9 cellular contexts compared by ENCODE assay signal in the genomic region with DNA sequence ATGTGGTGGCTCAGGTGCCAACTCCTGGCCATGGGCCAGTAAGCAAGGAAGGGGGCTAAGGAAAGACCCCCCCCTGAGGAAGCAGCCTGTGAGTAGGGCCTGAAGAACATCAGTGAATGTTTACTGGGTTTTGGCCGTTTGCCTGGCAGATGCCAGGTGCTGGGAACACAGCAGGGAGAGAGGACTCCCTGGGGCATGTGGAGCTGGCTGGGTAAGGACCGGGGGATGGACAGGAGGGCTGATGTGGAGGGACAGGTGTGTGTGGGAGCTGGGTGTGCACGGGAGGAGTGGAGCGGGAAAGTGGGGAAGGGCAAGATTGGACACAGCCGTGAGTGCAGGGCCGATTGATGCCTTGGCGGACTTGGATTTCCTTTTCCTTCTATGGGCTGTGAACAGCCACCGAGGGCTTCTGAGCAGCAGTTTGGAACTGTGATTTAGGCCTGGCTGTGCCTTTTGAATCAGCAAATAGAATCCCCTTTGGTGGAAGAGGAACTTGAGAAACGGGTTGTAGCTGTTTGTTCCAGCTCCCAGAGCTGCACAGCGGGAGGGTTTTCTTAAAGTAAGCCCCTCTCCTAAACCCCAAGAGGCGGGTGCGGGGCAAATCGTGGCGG. TPM values are rescaled to one million over a fixed set of nuclear protein-coding genes. Genes with fewer than 3 reads are reported as not detected.
A peak's percentile ranks its signal among the peaks of the same experiment; 100 is the strongest.
DNase-seq lines count a peak whose midpoint lies in the region; ATAC-seq and TF ChIP-seq lines count a peak whose summit lies in the region.
"Had no signal": no experiment of that assay in that cellular context is flagged by ENCODE, and none has a peak within 500 bp of the region (broad histone marks: within the 10 kb centered on the region; RNA-seq: fewer than 3 reads in every experiment).

No MANE protein-coding gene starts in this region.

- H2BK12ac ChIP-seq in mesenchymal stem cell (ENCODE audit: low read length in 2 of 2): no peak overlapping the region

- no peak overlapping the region for H2BK120ac ChIP-seq in mesenchymal stem cell (ENCODE audit: low read depth, low read length)

- H3K4me3 ChIP-seq in Peyer's patch: peak overlapping the region in 1 of 4 donors; percentile 15
- no peak overlapping the region for H3K4me3 ChIP-seq in aorta (ENCODE audit: low read length in 2 of 2)
- H3K4me3 ChIP-seq in mesenchymal stem cell (ENCODE audit: insufficient read depth in 1 of 2, low read depth in 1 of 2, low read length in 2 of 2): no peak overlapping the region

- peak overlapping the region in 1 of 2 experiments; percentile 71 for H3K14ac ChIP-seq in mesenchymal stem cell (ENCODE audit: low read length in 2 of 2)

- 61 to 67% methylated on average over 14 of the region's 14 CpGs for WGBS in aorta, 2 donors
- 65% methylated on average over 14 of the region's 14 CpGs for WGBS in mesenchymal stem cell

- no peak overlapping the region for H3K23ac ChIP-seq in mesenchymal stem cell (ENCODE audit: low read length in 2 of 2)

- TF ChIP-seq CTCF in Peyer's patch (IDR thresholded peaks at IDR 0.05): no peak

- H3K27ac ChIP-seq in Peyer's patch (peak overlapping the region in 3 of 4 donors; percentile 46 to 75 (median 68)), aorta (ENCODE audit: low read depth in 1 of 2, low read length in 2 of 2) (no peak overlapping the region), mesenchymal stem cell (ENCODE audit: low read length, poor library complexity, severe bottlenecking) (no peak overlapping the region)
- H3K27ac ChIP-seq: parathyroid adenoma had no signal

- peak; percentile 40 for DNase-seq in activated CD8-positive, alpha-beta memory T cell treated with anti-CD3 and anti-CD28 coated beads, Interleukin-2, amount 50 U/mL, for 48 hours
- no peak for DNase-seq in activated CD8-positive, alpha-beta memory T cell treated with anti-CD3 and anti-CD28 coated beads, Interleukin-2, amount 50 U/mL, for 4 hours
- DNase-seq in Peyer's patch (peak in 1 of 3 donors; percentile 48), left kidney (ENCODE audit: low read depth, low spot score) (peak; percentile 15), aorta (no peak), mesenchymal stem cell (no peak), NCI-H345 treated with DMSO at 0.1 percent for 48 hours (lab: John Stamatoyannopoulos, UW; ENCODE audit: unreplicated experiment) (no peak)
- DNase-seq in activated CD4-positive, alpha-beta T cell treated with anti-CD3 and anti-CD28 coated beads for 1 hour: no peak

- H3K27me3 ChIP-seq in Peyer's patch: peaks cover 0 to 13% of the 10 kb centered on the region in 2 donors
- peaks cover 0 to 3% of the 10 kb centered on the region in 2 donors for H3K27me3 ChIP-seq in aorta (ENCODE audit: control insufficient read depth in 1 of 2, insufficient read depth in 2 of 2, low read length in 1 of 2)
- H3K27me3 ChIP-seq in mesenchymal stem cell (ENCODE audit: control insufficient read depth in 1 of 2, insufficient read depth in 1 of 2, low read length in 2 of 2): peaks cover 57 to 72% of the 10 kb centered on the region in 2 experiments

- H3K4me1 ChIP-seq in Peyer's patch (peaks cover 0 to 17% (median 0%) of the 10 kb centered on the region in 4 donors), aorta (ENCODE audit: control insufficient read depth in 1 of 2, insufficient read depth in 2 of 2, low read length in 2 of 2) (no peaks in the 10 kb centered on the region), mesenchymal stem cell (ENCODE audit: control insufficient read depth, insufficient read depth, low read depth, low read length) (peaks cover 25% of the 10 kb centered on the region)
- H3K4me1 ChIP-seq: parathyroid adenoma had no signal

- intact Hi-C loops in aorta (cut with DNase I): no loop called here

- no peaks in the 10 kb centered on the region for H3K79me1 ChIP-seq in mesenchymal stem cell (replicated peaks; ENCODE audit: low read length, poor library complexity, severe bottlenecking)

- no peak for TF ChIP-seq POLR2A in Peyer's patch (IDR thresholded peaks at IDR 0.05)

- no peak overlapping the region for H4K8ac ChIP-seq in mesenchymal stem cell (ENCODE audit: low read length)

- H3K36me3 ChIP-seq in Peyer's patch: no peaks in the 10 kb centered on the region
- H3K36me3 ChIP-seq in aorta (ENCODE audit: control insufficient read depth in 1 of 2, insufficient read depth in 2 of 2, low read length in 1 of 2): no peaks in the 10 kb centered on the region
- no peaks in the 10 kb centered on the region for H3K36me3 ChIP-seq in mesenchymal stem cell (ENCODE audit: control insufficient read depth in 1 of 2, insufficient read depth in 2 of 2, low read depth in 1 of 2, low read length in 2 of 2)

- peak; percentile 26 for ATAC-seq in aorta (ENCODE audit: low FRiP score)

- H3K9ac ChIP-seq in mesenchymal stem cell (ENCODE audit: low read length): no peak overlapping the region
- H3K9ac ChIP-seq: parathyroid adenoma had no signal

- H4K91ac ChIP-seq in mesenchymal stem cell (ENCODE audit: low read length): no peak overlapping the region

- H3K9me3 ChIP-seq in Peyer's patch: no peaks in the 10 kb centered on the region
- H3K9me3 ChIP-seq in aorta (ENCODE audit: control insufficient read depth, low read length): no peaks in the 10 kb centered on the region
- H3K9me3 ChIP-seq in mesenchymal stem cell (ENCODE audit: control insufficient read depth, low read length): no peaks in the 10 kb centered on the region

- H2AK5ac ChIP-seq in mesenchymal stem cell (ENCODE audit: low read length, severe bottlenecking): no peak overlapping the region

- no peak overlapping the region for H2BK15ac ChIP-seq in mesenchymal stem cell (ENCODE audit: low read depth, poor library complexity, severe bottlenecking)

- no peak overlapping the region for H3K4ac ChIP-seq in mesenchymal stem cell (ENCODE audit: low read depth in 1 of 2, low read length in 2 of 2)

- H3K18ac ChIP-seq in mesenchymal stem cell (ENCODE audit: low read depth in 1 of 2, low read length in 2 of 2): no peak overlapping the region

- H2BK5ac ChIP-seq in mesenchymal stem cell (ENCODE audit: low read depth, low read length, poor library complexity, severe bottlenecking): no peak overlapping the region

- H2AFZ ChIP-seq in mesenchymal stem cell (ENCODE audit: low read depth, low read length): no peak overlapping the region
- H2AFZ ChIP-seq: parathyroid adenoma had no signal

- H3K4me2 ChIP-seq in mesenchymal stem cell (ENCODE audit: low read length, poor library complexity, severe bottlenecking): no peak overlapping the region

RNA-seq across cellular contexts. Expression of a gene that starts 3.1 kb away (rescaled TPM):
- total RNA-seq in Peyer's patch (10 to 100 TPM; 24.8 to 61.7 (median 36.1) TPM), aorta (10 to 100 TPM in 1 of 2 donors, 1 to 10 TPM in 1; 7.8 to 14.8 TPM)
- polyA plus RNA-seq in aorta: 1 to 10 TPM in 1 of 2 donors, under 1 TPM in 1; 0.25 to 1.4 TPM
- 0.06 TPM for polyA plus RNA-seq in mesenchymal stem cell (2013, experiment 1 of 2)
- polyA plus RNA-seq in mesenchymal stem cell (2013, experiment 2 of 2): 0.10 TPM

Comparison
In these comparisons a context has a peak if more than half of its experiments do, and no peak if none do; other contexts are left out.
1. DNase-seq: peak in activated CD8-positive, alpha-beta memory T cell treated with anti-CD3 and anti-CD28 coated beads, Interleukin-2, amount 50 U/mL, for 48 hours (single experiment) and left kidney (single experiment); none in activated CD8-positive, alpha-beta memory T cell treated with anti-CD3 and anti-CD28 coated beads, Interleukin-2, amount 50 U/mL, for 4 hours (single experiment), aorta (0 of 2), activated CD4-positive, alpha-beta T cell treated with anti-CD3 and anti-CD28 coated beads for 1 hour (single experiment), mesenchymal stem cell (single experiment) and NCI-H345 treated with DMSO at 0.1 percent for 48 hours (single experiment).
2. H3K27ac ChIP-seq: peak in Peyer's patch (3 of 4); none in aorta (0 of 2) and mesenchymal stem cell (single experiment).